Comparison of ENCODE assay signal across 9 cellular contexts in genomic region chr6:41092421-41093140, GRCh38. TPM values are rescaled to one million over a fixed set of nuclear protein-coding genes. Genes with fewer than 3 reads are reported as not detected.
DNase-seq lines count a peak whose midpoint lies in the region; FAIRE-seq and TF ChIP-seq lines count a peak whose summit lies in the region.
"Had no signal": no experiment of that assay in that cellular context is flagged by ENCODE, and none has a peak within 500 bp of the region (broad histone marks: within the 10 kb centered on the region; RNA-seq: fewer than 3 reads in every experiment).

No MANE protein-coding gene starts in this region.

- FAIRE-seq in A204.1 (lab: Jason Lieb, UNC): peak; percentile 87
- FAIRE-seq in GM12891 (lab: Jason Lieb, UNC): no peak

- no peak overlapping the region for H3K27ac ChIP-seq in transverse colon

- DNase-seq in Daoy (ENCODE audit: low read depth): peak; percentile 5
- peak; percentile 8 for DNase-seq in NCI-H526 treated with DMSO at 0.1 percent for 48 hours (lab: John Stamatoyannopoulos, UW)
- DNase-seq in epithelial cell of esophagus (ENCODE audit: low read depth): peak; percentile 46
- no peak for DNase-seq in COLO829 (ENCODE audit: low spot score)
- DNase-seq in GM12891 (ENCODE audit: insufficient read length, low spot score): no peak
- DNase-seq in NCI-H226: no peak
- DNase-seq in transverse colon: no peak
- DNase-seq: stimulated activated CD4-positive, alpha-beta T cell treated with anti-CD3 and anti-CD28 coated beads, Interleukin-4, amount 100 ng/mL, for 1 hour had no signal

- no peaks in the 10 kb centered on the region for H3K9me3 ChIP-seq in transverse colon

- no peaks in the 10 kb centered on the region for H3K4me1 ChIP-seq in transverse colon

- in situ Hi-C loops in transverse colon (cut with MboI; ENCODE audit: low pct_ligation_motif_present in 1 of 4, low pct_unique_long_range_greater_than_20kb in 1 of 4, low sequenced_read_pairs in 3 of 4): loop anchor here in 1 of 4 donors (25.0 kb wide), 1 partner anchor 220 kb away; no protein-coding TSS in a partner anchor

- H3K36me3 ChIP-seq in transverse colon: peaks cover 0 to 88% (median 28%) of the 10 kb centered on the region in 4 donors

- H3K27me3 ChIP-seq in transverse colon: no peaks in the 10 kb centered on the region

- no peak for TF ChIP-seq EP300 in transverse colon (IDR thresholded peaks at IDR 0.05; ENCODE audit: low read depth)

- TF ChIP-seq CTCF in epithelial cell of esophagus (IDR thresholded peaks at IDR 0.05; ENCODE audit: insufficient read depth, low read depth, low read length, missing control alignments) (peak; percentile 52), transverse colon (IDR thresholded peaks at IDR 0.05) (peak in 1 of 5 experiments; percentile 12)

- H3K4me3 ChIP-seq in epithelial cell of esophagus (ENCODE audit: low read length) (no peak overlapping the region), transverse colon (no peak overlapping the region)

- 94 to 98% methylated on average over 4 of the region's 4 CpGs for WGBS in transverse colon (ENCODE audit: low coverage in 1 of 2), 2 donors

- intact Hi-C loops in transverse colon (cut with DNase I; ENCODE audit: low total_unique reads): no loop called here

- no peak for TF ChIP-seq POLR2A in GM12891 (IDR thresholded peaks at IDR 0.05; ENCODE audit: low read depth, low read length)
- TF ChIP-seq POLR2A in transverse colon (IDR thresholded peaks at IDR 0.05): no peak

TF ChIP-seq in GM12891, 5 proteins besides CTCF, POLR2A, EP300 and RAD21:
- TF ChIP-seq POU2F2 (IDR thresholded peaks at IDR 0.05; ENCODE audit: low read depth, low read length) (no peak), SPI1 (IDR thresholded peaks at IDR 0.05; ENCODE audit: low read depth, low read length) (no peak), POLR2AphosphoS5 (IDR thresholded peaks at IDR 0.05; ENCODE audit: low read depth, low read length) (no peak), TAF1 (IDR thresholded peaks at IDR 0.05; ENCODE audit: low read depth, low read length) (no peak), PAX5 (IDR thresholded peaks at IDR 0.05; ENCODE audit: insufficient read depth, low read length, severe bottlenecking) (no peak)

RNA-seq across cellular contexts. Expression of gene NFYA, which starts 19.8 kb away (rescaled TPM):
- 9.1 and 13.1 TPM in 2 replicates for total RNA-seq in Daoy (2014; rRNA removed; shearing (Covaris generic))
- 15.7 TPM for polyA plus RNA-seq in GM12891 (2012; ENCODE audit: low read depth, missing spikeins)
- 10 to 100 TPM; 11.1 to 64.3 (median 20.9) TPM for total RNA-seq in transverse colon

RNA-seq across cellular contexts. Expression of gene OARD1, which starts 20.4 kb away (rescaled TPM):
- total RNA-seq in Daoy (2014; rRNA removed; shearing (Covaris generic)): 28.8 and 29.0 TPM in 2 replicates
- polyA plus RNA-seq in GM12891 (2012; ENCODE audit: low read depth, missing spikeins): 41.3 TPM
- total RNA-seq in transverse colon: 10 to 100 TPM in 2 of 4 donors, 1 to 10 TPM in 2; 1.4 to 27.6 (median 13.7) TPM

RNA-seq across cellular contexts. Expression of gene APOBEC2, which starts 39.6 kb away (rescaled TPM):
- total RNA-seq in Daoy (2014; rRNA removed; shearing (Covaris generic)): not detected in 2 replicates
- polyA plus RNA-seq in GM12891 (2012; ENCODE audit: low read depth, missing spikeins): not detected
- not detected for total RNA-seq in transverse colon

RNA-seq across cellular contexts. Expression of gene TSPO2, which starts 50.3 kb away (rescaled TPM):
- not detected in 2 replicates for total RNA-seq in Daoy (2014; rRNA removed; shearing (Covaris generic))
- not detected for polyA plus RNA-seq in GM12891 (2012; ENCODE audit: low read depth, missing spikeins)
- total RNA-seq in transverse colon: not detected

RNA-seq across cellular contexts. Expression of gene UNC5CL, which starts 53.6 kb away (rescaled TPM):
- total RNA-seq in Daoy (2014; rRNA removed; shearing (Covaris generic)): 0.11 TPM in 1 of 2 replicates, not detected in the other
- 0.31 TPM for polyA plus RNA-seq in GM12891 (2012; ENCODE audit: low read depth, missing spikeins)
- 1 to 10 TPM in 3 of 4 donors, not detected in 1; 2.5 to 8.4 (median 4.4) TPM for total RNA-seq in transverse colon

Comparison
In these comparisons a context has a peak if more than half of its experiments do, and no peak if none do; other contexts are left out.
1. DNase-seq: peak in Daoy (single experiment), NCI-H526 treated with DMSO at 0.1 percent for 48 hours (single experiment) and epithelial cell of esophagus (single experiment); none in COLO829 (single experiment), GM12891 (single experiment), NCI-H226 (single experiment) and transverse colon (single experiment).